ENCODE assay signal across 1 cellular context in genomic region chr10:17784701-17785100, GRCh38.
TF ChIP-seq lines count a peak whose summit lies in the region.

No MANE protein-coding gene starts in this region.

TF ChIP-seq in HCT116, 20 proteins besides CTCF, POLR2A, EP300 and RAD21:
- no peak for TF ChIP-seq SRF (IDR thresholded peaks at IDR 0.05; ENCODE audit: low read depth)
- TF ChIP-seq FOSL1 (IDR thresholded peaks at IDR 0.05; ENCODE audit: low read depth) = 0 out of 2 replicates have a peak, but pooled peaks have one; percentile 19
